Comparison of ENCODE assay signal across 18 cellular contexts in genomic region chr7:163298-163695, GRCh38. TPM values are rescaled to one million over a fixed set of nuclear protein-coding genes. Genes with fewer than 3 reads are reported as not detected.
DNase-seq lines count a peak whose midpoint lies in the region; ATAC-seq, FAIRE-seq and TF ChIP-seq lines count a peak whose summit lies in the region.
"Had no signal": no experiment of that assay in that cellular context is flagged by ENCODE, and none has a peak within 500 bp of the region (broad histone marks: within the 10 kb centered on the region; RNA-seq: fewer than 3 reads in every experiment).

No MANE protein-coding gene starts in this region.

- TF ChIP-seq CTCF in astrocyte (IDR thresholded peaks at IDR 0.05; ENCODE audit: insufficient read depth, low read depth, low read length) (no peak), left lung (IDR thresholded peaks at IDR 0.05) (no peak), pancreas (IDR thresholded peaks at IDR 0.05) (no peak)
- no peak for TF ChIP-seq CTCF in CD4-positive, alpha-beta T cell (IDR thresholded peaks at IDR 0.05)

- 69 to 83% methylated on average over 12 of the region's 12 CpGs for WGBS in pancreas, 2 donors

- no peaks in the 10 kb centered on the region for H3K9me3 ChIP-seq in BLaER1 treated with 17β-estradiol and CSF1 and Interleukin-3, amounts not matched to agents 10 nM and 100 nM (replicated peaks in 1 of 11)
- no peaks in the 10 kb centered on the region for H3K9me3 ChIP-seq in astrocyte (ENCODE audit: insufficient read depth, low read depth, low read length)
- no peaks in the 10 kb centered on the region for H3K9me3 ChIP-seq in left lung
- H3K9me3 ChIP-seq in pancreas = no peaks in the 10 kb centered on the region
- no peaks in the 10 kb centered on the region for H3K9me3 ChIP-seq in CD4-positive, alpha-beta T cell (ENCODE audit: control insufficient read depth, low read length)

- H3K4me1 Mint-ChIP-seq in astrocyte (ENCODE audit: low read depth, unreplicated experiment) = no peaks in the 10 kb centered on the region
- H3K4me1 Mint-ChIP-seq in CD4-positive, alpha-beta T cell (ENCODE audit: low read depth) = no peaks in the 10 kb centered on the region

- ATAC-seq in left lung = no peak
- ATAC-seq in pancreas = no peak
- ATAC-seq in CD4-positive, alpha-beta T cell (ENCODE audit: poor library complexity) = no peak
- ATAC-seq: HepG2 had no signal

- peak overlapping the region; percentile 61 to 84 (median 79) for H3K4me2 ChIP-seq in BLaER1 treated with 17β-estradiol and CSF1 and Interleukin-3, amounts not matched to agents 10 nM and 100 nM
- no peak overlapping the region for H3K4me2 ChIP-seq in astrocyte (ENCODE audit: low read length)

- no peaks in the 10 kb centered on the region for H3K9me3 Mint-ChIP-seq in astrocyte (ENCODE audit: unreplicated experiment)
- no peaks in the 10 kb centered on the region for H3K9me3 Mint-ChIP-seq in CD4-positive, alpha-beta T cell
- H3K9me3 Mint-ChIP-seq: HFFc6 had no signal

- H3K27me3 Mint-ChIP-seq in astrocyte (ENCODE audit: low read depth, unreplicated experiment) = peaks cover 67% of the 10 kb centered on the region
- peaks cover 10% of the 10 kb centered on the region for H3K27me3 Mint-ChIP-seq in CD4-positive, alpha-beta T cell

- no peaks in the 10 kb centered on the region for H3K79me2 ChIP-seq in astrocyte (ENCODE audit: insufficient read depth, low read length)

- intact Hi-C loops in left lung (cut with DNase I) (no loop called here), pancreas (cut with DNase I) (no loop called here)
- intact Hi-C loops in CD4-positive, alpha-beta T cell (cut with DNase I, micrococcal nuclease) = no loop called here

- H3K36me3 ChIP-seq in BLaER1 treated with 17β-estradiol and CSF1 and Interleukin-3, amounts not matched to agents 10 nM and 100 nM = no peaks in the 10 kb centered on the region
- H3K36me3 ChIP-seq in astrocyte (ENCODE audit: insufficient read depth, low read length) (no peaks in the 10 kb centered on the region), left lung (no peaks in the 10 kb centered on the region), pancreas (no peaks in the 10 kb centered on the region)

- no peaks in the 10 kb centered on the region for H4K20me1 ChIP-seq in BLaER1 treated with 17β-estradiol and CSF1 and Interleukin-3, amounts not matched to agents 10 nM and 100 nM
- H4K20me1 ChIP-seq in astrocyte (ENCODE audit: insufficient read depth, low read length) = no peaks in the 10 kb centered on the region

- no peak for FAIRE-seq in astrocyte (lab: Jason Lieb, UNC)
- FAIRE-seq in pancreas (lab: Jason Lieb, UNC) = no peak
- FAIRE-seq in RCC 7860 (lab: Jason Lieb, UNC) = no peak
- FAIRE-seq: HepG2 had no signal

- no peak overlapping the region for H3K4me3 ChIP-seq in BLaER1 treated with 17β-estradiol and CSF1 and Interleukin-3, amounts not matched to agents 10 nM and 100 nM
- H3K4me3 ChIP-seq in astrocyte (ENCODE audit: insufficient read depth, low read depth, low read length) (no peak overlapping the region), left lung (no peak overlapping the region), pancreas (no peak overlapping the region)

- no peak overlapping the region for H2AFZ ChIP-seq in astrocyte (ENCODE audit: low read depth, low read length)

- H3K27me3 ChIP-seq in BLaER1 treated with 17β-estradiol and CSF1 and Interleukin-3, amounts not matched to agents 10 nM and 100 nM = peaks cover 13 to 28% (median 20%) of the 10 kb centered on the region in 11 experiments; a peak in 21 of 22 replicates
- H3K27me3 ChIP-seq in astrocyte (ENCODE audit: insufficient read depth, low read length) = peaks cover 11% of the 10 kb centered on the region
- H3K27me3 ChIP-seq in left lung = peaks cover 0 to 58% of the 10 kb centered on the region in 2 donors
- no peaks in the 10 kb centered on the region for H3K27me3 ChIP-seq in pancreas
- H3K27me3 ChIP-seq in CD4-positive, alpha-beta T cell (ENCODE audit: control insufficient read depth, insufficient read depth, low read length) = peaks cover 7% of the 10 kb centered on the region

- peaks cover 59 to 74% (median 72%) of the 10 kb centered on the region in 10 experiments for H3K4me1 ChIP-seq in BLaER1 treated with 17β-estradiol and CSF1 and Interleukin-3, amounts not matched to agents 10 nM and 100 nM
- H3K4me1 ChIP-seq in astrocyte (ENCODE audit: insufficient read depth, low read length) (no peaks in the 10 kb centered on the region), left lung (peaks cover 0 to 24% of the 10 kb centered on the region in 2 donors), pancreas (peaks cover 0 to 10% (median 7%) of the 10 kb centered on the region in 3 donors)

- H3K36me3 Mint-ChIP-seq in astrocyte (ENCODE audit: low read depth, unreplicated experiment) = no peaks in the 10 kb centered on the region
- H3K36me3 Mint-ChIP-seq in CD4-positive, alpha-beta T cell (ENCODE audit: low read depth) = no peaks in the 10 kb centered on the region

- 0 out of 22 replicates have a peak overlapping the region, but pooled peaks of 1 of the 11 experiments have one; percentile 10 for H3K27ac ChIP-seq in BLaER1 treated with 17β-estradiol and CSF1 and Interleukin-3, amounts not matched to agents 10 nM and 100 nM
- no peak overlapping the region for H3K27ac ChIP-seq in astrocyte (ENCODE audit: low read depth, low read length)
- H3K27ac ChIP-seq in left lung = no peak overlapping the region
- no peak overlapping the region for H3K27ac ChIP-seq in pancreas
- H3K27ac ChIP-seq in CD4-positive, alpha-beta T cell (ENCODE audit: low read depth, low read length) = no peak overlapping the region
- H3K27ac ChIP-seq: C4-2B had no signal

- POLR2A ChIA-PET in CD4-positive, alpha-beta T cell (lab: Charles Lee) = no interaction called here

- DNase-seq in astrocyte (ENCODE audit: low read depth) (no peak), left lung (peak; percentile 30 to 71), pancreas (peak in 4 of 6 donors; percentile 17 to 51 (median 32)), putamen (ENCODE audit: low spot score) (no peak), RCC 7860 (ENCODE audit: low spot score) (no peak)
- no peak for DNase-seq in CD4-positive, alpha-beta T cell
- DNase-seq: DMS79 treated with DMSO at 0.1 percent for 48 hours; H7; HFFc6; KBM-7; NCI-H1105; NCI-H2081 treated with DMSO at 0.1 percent for 48 hours; NCI-H446 treated with DMSO at 0.1 percent for 48 hours; NK-92 treated with Interleukin-12 subunit alpha and Interleukin-12 subunit beta, amount 100 ng/mL, for 24 hours; SIG-M5 had no signal

- peak overlapping the region; percentile 14 for H3K4me3 Mint-ChIP-seq in astrocyte (ENCODE audit: unreplicated experiment)
- H3K4me3 Mint-ChIP-seq in CD4-positive, alpha-beta T cell = no peak overlapping the region
- H3K4me3 Mint-ChIP-seq: HFFc6 had no signal

- CTCF ChIA-PET in CD4-positive, alpha-beta T cell (lab: Charles Lee) = no interaction called here

- H3K9ac ChIP-seq in BLaER1 treated with 17β-estradiol and CSF1 and Interleukin-3, amounts not matched to agents 10 nM and 100 nM = 0 out of 22 replicates have a peak overlapping the region, but pooled peaks of 1 of the 11 experiments have one; percentile 25
- H3K9ac ChIP-seq in astrocyte (ENCODE audit: low read length) = no peak overlapping the region

- H3K27ac Mint-ChIP-seq in astrocyte (ENCODE audit: unreplicated experiment) = no peak overlapping the region
- no peak overlapping the region for H3K27ac Mint-ChIP-seq in CD4-positive, alpha-beta T cell
- H3K27ac Mint-ChIP-seq: HFFc6 had no signal

RNA-seq across cellular contexts. Expression of gene FAM20C, which starts 29.1 kb away (rescaled TPM):
- total RNA-seq in astrocyte (10.0 and 10.6 TPM in 2 replicates), left lung (10 to 100 TPM; 44.6 to 75.5 TPM), pancreas (10 to 100 TPM in 3 of 6 donors, 1 to 10 TPM in 3; 8.9 to 43.1 (median 11.2) TPM)
- polyA plus RNA-seq in pancreas = 10 to 100 TPM; 14.2 to 16.9 TPM
- total RNA-seq in CD4-positive, alpha-beta T cell = 1 to 10 TPM; 1.3 to 1.7 TPM

Comparison
In these comparisons a context has a peak if more than half of its experiments do, and no peak if none do; other contexts are left out.
1. DNase-seq: peak in left lung (2 of 2) and pancreas (4 of 6); none in astrocyte (single experiment), CD4-positive, alpha-beta T cell (0 of 10), putamen (single experiment) and RCC 7860 (single experiment).